Comparison of ENCODE assay signal across 19 cellular contexts in the genomic region with DNA sequence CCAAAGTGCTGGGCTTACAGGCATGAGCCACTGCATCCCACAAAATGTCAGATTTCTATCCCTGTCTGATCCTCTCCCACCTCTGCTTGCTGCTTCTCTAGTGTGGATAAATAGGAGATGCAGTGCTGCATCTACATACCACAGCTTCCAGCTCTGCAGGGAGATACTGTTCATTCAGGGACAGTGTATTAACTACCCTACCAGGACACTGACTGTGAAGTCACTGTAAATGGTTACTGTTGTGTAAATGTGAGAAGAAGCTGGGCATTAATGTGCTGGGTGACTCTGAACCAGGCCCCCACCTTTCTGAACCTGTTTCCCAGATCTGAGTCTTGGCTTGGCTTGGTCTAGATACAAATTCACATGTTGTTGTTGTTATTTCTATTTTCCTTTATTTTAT.
"Had no signal": no experiment of that assay in that cellular context is flagged by ENCODE, and none has a peak within 500 bp of the region (broad histone marks: within the 10 kb centered on the region; RNA-seq: fewer than 3 reads in every experiment).

No MANE protein-coding gene starts in this region.

- H3K9me3 ChIP-seq: MG63, SJCRH30 had no signal

- DNase-seq: IMR-90, Karpas-422, KG1, MG63, NCI-H1092, NCI-H1105 treated with DMSO at 0.1 percent for 48 hours, NCI-H1417 treated with DMSO at 0.1 percent for 48 hours, NCI-H146, NCI-H1694 treated with DMSO at 0.1 percent for 48 hours, NCI-H1930, NCI-H2081, NCI-H2107, NCI-H2227 treated with DMSO at 0.1 percent for 48 hours, NCI-H524 treated with DMSO at 0.1 percent for 48 hours, NCI-H69, NCI-H774, SHP77 treated with DMSO at 0.1 percent for 48 hours, SJCRH30 had no signal

- H3K36me3 ChIP-seq: MG63, SJCRH30 had no signal

- H3K27ac ChIP-seq: RWPE1, SJCRH30 had no signal

- H3K27me3 ChIP-seq: SJCRH30 had no signal

- H3K4me3 ChIP-seq: MG63, SJCRH30 had no signal
